In the genomic region with DNA sequence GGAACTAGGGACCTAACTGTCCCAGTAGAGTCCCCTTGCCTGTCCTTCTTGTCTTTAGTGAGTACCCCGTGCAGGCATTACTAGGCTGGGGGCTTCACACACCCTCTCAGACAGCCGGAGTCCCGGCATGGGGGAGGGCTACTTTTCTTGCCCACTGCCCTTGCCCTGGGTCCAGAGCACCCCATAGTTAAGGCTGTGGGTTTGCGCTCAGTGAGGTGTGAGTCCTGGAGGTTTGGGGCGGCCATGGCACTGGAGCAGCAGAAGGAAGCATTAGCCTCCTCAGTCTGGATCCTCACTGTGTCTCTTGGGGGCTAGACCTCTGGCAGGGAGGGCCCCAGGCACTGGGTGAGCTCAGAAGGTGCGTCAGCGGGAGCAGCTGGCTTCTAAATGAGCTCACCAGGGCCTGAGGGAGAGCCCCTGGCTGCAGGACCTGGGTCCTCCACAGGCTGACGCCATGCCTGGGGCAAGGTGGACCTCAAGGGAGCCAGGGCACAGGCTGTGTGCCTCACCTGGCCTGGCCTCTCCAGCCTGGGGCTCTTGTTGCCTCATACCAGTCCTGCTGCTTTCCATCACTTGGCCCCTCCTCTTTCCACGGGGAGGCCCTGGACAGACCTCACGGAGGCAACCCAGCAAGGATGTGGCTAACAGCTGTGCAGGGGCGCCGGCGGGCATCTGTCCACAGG, we compare ENCODE assay signal across 15 cellular contexts. TPM values are rescaled to one million over a fixed set of nuclear protein-coding genes. Genes with fewer than 3 reads are reported as not detected.
DNase-seq lines count a peak whose midpoint lies in the region; ATAC-seq, FAIRE-seq and TF ChIP-seq lines count a peak whose summit lies in the region.
"Had no signal": no experiment of that assay in that cellular context is flagged by ENCODE, and none has a peak within 500 bp of the region (broad histone marks: within the 10 kb centered on the region; RNA-seq: fewer than 3 reads in every experiment).

No MANE protein-coding gene starts in this region.

- intact Hi-C loops in pancreas (cut with DNase I), result no loop called here

- H3K27me3 ChIP-seq in foreskin keratinocyte (no peaks in the 10 kb centered on the region), pancreas (no peaks in the 10 kb centered on the region)
- H3K27me3 ChIP-seq: colonic mucosa, tibial nerve had no signal

- in situ Hi-C loops in ACHN (cut with HindIII; ENCODE audit: low pct_ligation_motif_present, low pct_unique_long_range_greater_than_20kb, low sequenced_read_pairs), result no loop called here

- no peaks in the 10 kb centered on the region for H3K9me3 ChIP-seq in pancreas
- H3K9me3 ChIP-seq: colonic mucosa, tibial nerve had no signal

- H3K27ac ChIP-seq in foreskin keratinocyte, result no peak overlapping the region
- no peak overlapping the region for H3K27ac ChIP-seq in pancreas
- H3K27ac ChIP-seq: colonic mucosa had no signal

- ATAC-seq in HG03460 (IDR thresholded peaks at IDR 0.05; ENCODE audit: unreplicated experiment), result peak; percentile 48
- ATAC-seq in foreskin keratinocyte, result peak; percentile 59
- ATAC-seq in pancreas, result peak in 3 of 4 donors; percentile 15 to 45 (median 43)
- ATAC-seq in HG02678 (IDR thresholded peaks at IDR 0.05; ENCODE audit: unreplicated experiment), result no peak

- H3K36me3 ChIP-seq in pancreas, result no peaks in the 10 kb centered on the region
- H3K36me3 ChIP-seq: colonic mucosa had no signal

- FAIRE-seq in pancreas (lab: Jason Lieb, UNC), result no peak

- H3K4me1 ChIP-seq in foreskin keratinocyte (no peaks in the 10 kb centered on the region), pancreas (peaks cover 0 to 7% (median 5%) of the 10 kb centered on the region in 3 donors)
- H3K4me1 ChIP-seq: colonic mucosa had no signal

- no peak for TF ChIP-seq CTCF in foreskin keratinocyte (conservative IDR thresholded peaks at IDR 0.05)
- TF ChIP-seq CTCF in pancreas (IDR thresholded peaks at IDR 0.05), result no peak

- 92 to 93% methylated on average over 13 of the region's 13 CpGs for WGBS in pancreas, 2 donors

- DNase-seq in ELF-1 (ENCODE audit: low read depth, low spot score) (peak; percentile 80), foreskin keratinocyte (peak in 1 of 2 donors; percentile 29), pancreas (peak in 3 of 6 donors; percentile 19 to 73 (median 55)), ACHN (no peak), SKM-1 (lab: John Stamatoyannopoulos, UW; ENCODE audit: unreplicated experiment) (no peak)
- DNase-seq: activated naive CD4-positive, alpha-beta T cell treated with Interleukin-2 at 50 U/mL for 16 hours; colonic mucosa; DMS79; NCI-H1930; NCI-H526 treated with DMSO at 0.1 percent for 48 hours; nucleus accumbens had no signal

- no peak overlapping the region for H3K4me3 ChIP-seq in pancreas
- H3K4me3 ChIP-seq: colonic mucosa, skin epidermis, tibial nerve had no signal

RNA-seq across cellular contexts. Expression of a gene that starts 27.4 kb away (rescaled TPM):
- total RNA-seq in foreskin keratinocyte (26.6 and 31.3 TPM in 2 replicates), pancreas (10 to 100 TPM; 20.7 to 47.8 (median 25.3) TPM)
- polyA plus RNA-seq in foreskin keratinocyte (15.8 and 17.9 TPM in 2 replicates), pancreas (10 to 100 TPM; 24.5 to 28.4 TPM)
